ENCODE assay signal across 8 cellular contexts in the genomic region with DNA sequence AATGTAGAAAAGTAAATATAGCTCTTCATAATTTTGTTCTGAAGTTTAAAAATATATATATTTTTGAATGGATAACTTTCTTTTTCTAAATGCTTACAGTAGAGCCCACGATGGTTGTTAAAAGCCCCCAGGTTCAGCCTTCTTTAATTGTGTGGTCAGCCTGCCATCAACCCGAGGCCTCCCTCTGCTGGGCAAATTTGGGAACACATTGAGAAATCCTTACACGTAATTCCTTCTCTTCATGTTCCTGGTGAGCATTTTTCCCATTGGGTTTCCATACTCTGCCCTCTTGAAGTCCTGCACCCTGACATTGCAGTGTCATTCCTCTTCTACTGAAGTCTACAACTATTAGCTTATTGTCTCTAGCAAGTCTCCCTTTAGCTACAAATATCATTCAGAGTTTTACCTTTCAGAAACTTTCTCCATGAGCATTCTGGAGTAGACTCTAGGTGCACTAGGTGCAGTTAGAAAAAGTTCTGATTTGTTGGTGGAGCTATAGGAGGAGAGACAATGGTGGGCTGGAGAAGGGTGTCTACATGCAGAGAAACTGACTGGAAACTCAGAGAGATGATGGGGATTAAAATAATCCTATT. TPM values are rescaled to one million over a fixed set of nuclear protein-coding genes. Genes with fewer than 3 reads are reported as not detected.
DNase-seq lines count a peak whose midpoint lies in the region; ATAC-seq, FAIRE-seq and TF ChIP-seq lines count a peak whose summit lies in the region.

No MANE protein-coding gene starts in this region.

- ATAC-seq in left colon (peak; percentile 67), GM18511 (IDR thresholded peaks at IDR 0.05; ENCODE audit: unreplicated experiment) (no peak)

- no peaks in the 10 kb centered on the region for H3K36me3 ChIP-seq in bronchial epithelial cell (ENCODE audit: control insufficient read depth, insufficient read depth, low read length)

- intact Hi-C loops in left colon (cut with DNase I, micrococcal nuclease), result no loop called here

- H3K27me3 ChIP-seq in bronchial epithelial cell (ENCODE audit: control insufficient read depth, insufficient read depth, low read length), result no peaks in the 10 kb centered on the region

- TF ChIP-seq CTCF in bronchial epithelial cell (IDR thresholded peaks at IDR 0.05; ENCODE audit: insufficient read depth, low read length, severe bottlenecking), result peak; percentile 81

- no peak overlapping the region for H3K4me3 ChIP-seq in bronchial epithelial cell (ENCODE audit: low read depth, low read length)

- DNase-seq in NCI-H2081 (lab: John Stamatoyannopoulos, UW), result peak; percentile 48 to 55
- no peak for DNase-seq in NCI-H2081 treated with DMSO at 0.1 percent for 48 hours (lab: John Stamatoyannopoulos, UW)
- peak; percentile 51 for DNase-seq in LoVo (ENCODE audit: low spot score)
- DNase-seq in T follicular helper cell (ENCODE audit: low read depth), result peak; percentile 29
- peak; percentile 63 for DNase-seq in bronchial epithelial cell (ENCODE audit: low read depth)
- peak in 1 of 2 donors; percentile 65 for DNase-seq in left colon
- DNase-seq in stimulated activated naive CD4-positive, alpha-beta T cell treated with Interleukin-2 at 50 U/mL for 16 hours (lab: John Stamatoyannopoulos, UW), result peak; percentile 24

- no peak for FAIRE-seq in bronchial epithelial cell (lab: Jason Lieb, UNC)

RNA-seq across cellular contexts. Expression of gene TRIM38, which starts 40.6 kb away (rescaled TPM):
- total RNA-seq in bronchial epithelial cell (2.9 and 4.2 TPM in 2 replicates), left colon (10 to 100 TPM in 1 of 2 donors, 1 to 10 TPM in 1; 9.6 to 13.2 TPM)
